Comparison of ENCODE assay signal across 15 cellular contexts in the genomic region with DNA sequence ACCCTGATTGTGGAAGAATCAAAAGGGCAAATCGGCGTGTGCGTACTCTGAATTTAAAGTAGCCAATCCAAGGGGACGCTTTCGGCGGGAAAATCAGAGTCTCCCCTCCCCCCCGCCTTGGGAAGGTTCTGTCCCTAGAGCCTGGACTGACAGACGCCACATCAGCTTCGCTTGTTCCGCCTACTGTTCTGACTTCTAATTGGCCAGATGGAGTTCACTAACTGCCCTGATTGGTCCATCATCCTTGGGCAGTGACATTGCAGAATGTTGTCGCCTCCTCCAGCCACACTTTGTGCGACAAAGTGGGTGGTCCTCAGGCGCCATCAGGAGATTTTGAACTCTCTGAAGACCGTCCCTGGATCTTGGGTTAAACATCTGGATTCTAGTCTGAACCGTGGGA. TPM values are rescaled to one million over a fixed set of nuclear protein-coding genes. Genes with fewer than 3 reads are reported as not detected.
"Had no signal": no experiment of that assay in that cellular context is flagged by ENCODE, and none has a peak within 500 bp of the region (broad histone marks: within the 10 kb centered on the region; RNA-seq: fewer than 3 reads in every experiment).

A gene with protein sequence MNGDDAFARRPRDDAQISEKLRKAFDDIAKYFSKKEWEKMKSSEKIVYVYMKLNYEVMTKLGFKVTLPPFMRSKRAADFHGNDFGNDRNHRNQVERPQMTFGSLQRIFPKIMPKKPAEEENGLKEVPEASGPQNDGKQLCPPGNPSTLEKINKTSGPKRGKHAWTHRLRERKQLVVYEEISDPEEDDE (minus strand): TSS at position 101 of the 400 bp plus-strand sequence. CDS start 588 bp downstream, outside the sequence.

RNA-seq across cellular contexts. Expression of the gene that starts here (rescaled TPM):
- total RNA-seq: stomach, subcutaneous adipose tissue, suprapubic skin, temporal lobe, thoracic aorta, thyroid gland, tibial nerve, transverse colon, upper lobe of left lung, upper lobe of right lung, ureter, urinary bladder, uterus, vagina had no signal
- polyA plus RNA-seq: stomach, thymus, urinary bladder had no signal
